In the genomic region with DNA sequence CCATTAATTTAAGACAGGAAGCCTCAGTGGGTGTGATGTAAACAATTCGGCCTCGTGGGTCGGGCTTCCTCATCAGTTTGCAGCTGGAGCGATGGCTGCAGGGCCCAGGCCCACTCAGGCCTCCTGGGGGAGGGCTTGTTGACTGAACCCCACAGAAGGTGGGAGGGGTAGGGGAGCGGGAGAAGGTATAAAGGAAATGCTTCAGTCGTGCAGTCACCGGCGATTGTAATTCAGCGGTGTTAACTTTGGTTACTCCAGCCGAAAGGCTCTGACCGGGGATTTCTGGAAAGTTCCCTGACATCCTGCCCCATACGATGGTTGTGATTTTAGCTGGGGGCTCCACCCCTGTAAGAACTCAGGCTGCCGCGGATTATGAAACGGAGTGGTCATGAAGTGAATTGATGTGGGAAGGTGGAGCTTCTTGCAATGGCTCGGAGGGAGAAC, we compare ENCODE assay signal across 8 cellular contexts.
A peak's percentile ranks its signal among the peaks of the same experiment; 100 is the strongest.
DNase-seq lines count a peak whose midpoint lies in the region; ATAC-seq and TF ChIP-seq lines count a peak whose summit lies in the region.

No MANE protein-coding gene starts in this region.

- H3K4me1 Mint-ChIP-seq in endothelial cell (ENCODE audit: unreplicated experiment), result peaks cover 54% of the 10 kb centered on the region

- 6% methylated on average over 12 to 16 of the region's 16 CpGs for WGBS in mesodermal cell (ENCODE audit: insufficient coverage in 2 of 2), 2 experiments

- peak overlapping the region; percentile 82 for H2AFZ ChIP-seq in PC-3 (ENCODE audit: low read length)

- intact Hi-C loops in PC-3 (cut with micrococcal nuclease), result loop anchor here (1.0 to 10.0 kb wide), 4 partner anchors 29 to 222 kb away; no protein-coding TSS in a partner anchor
- intact Hi-C loops in uterus (cut with DNase I; ENCODE audit: low total_unique reads), result no loop called here

- H4K20me1 ChIP-seq in PC-3 (ENCODE audit: low read length), result no peaks in the 10 kb centered on the region

- peaks cover 12% of the 10 kb centered on the region for H3K27me3 Mint-ChIP-seq in endothelial cell (ENCODE audit: unreplicated experiment)

- H3K4me1 ChIP-seq in BE2C, result peaks cover 13% of the 10 kb centered on the region
- H3K4me1 ChIP-seq in PC-3 (ENCODE audit: insufficient read depth, low read length), result peaks cover 20% of the 10 kb centered on the region
- H3K4me1 ChIP-seq in mesodermal cell (ENCODE audit: control insufficient read depth, insufficient read depth, low read length, poor library complexity, severe bottlenecking), result no peaks in the 10 kb centered on the region
- H3K4me1 ChIP-seq in uterus, result no peaks in the 10 kb centered on the region

- no peak for TF ChIP-seq POLR2A in uterus (IDR thresholded peaks at IDR 0.05)

- no peak for DNase-seq in BE2C
- peak; percentile 81 for DNase-seq in PC-3
- peak; percentile 48 for DNase-seq in endothelial cell (ENCODE audit: low spot score)
- DNase-seq in uterus, result peak; percentile 47 to 62
- DNase-seq in SIG-M5 (lab: John Stamatoyannopoulos, UW), result no peak

- H3K36me3 ChIP-seq in BE2C (no peaks in the 10 kb centered on the region), PC-3 (ENCODE audit: low read depth, low read length) (peaks cover 5% of the 10 kb centered on the region), mesodermal cell (ENCODE audit: control insufficient read depth, insufficient read depth, low read length) (no peaks in the 10 kb centered on the region), uterus (no peaks in the 10 kb centered on the region)

- peak overlapping the region; percentile 90 for H3K4me3 Mint-ChIP-seq in endothelial cell (ENCODE audit: unreplicated experiment)

- peak overlapping the region; percentile 88 for H3K4me2 ChIP-seq in PC-3 (ENCODE audit: low read length)

- H3F3A ChIP-seq in PC-3 (ENCODE audit: low read length, unreplicated experiment), result no peaks in the 10 kb centered on the region

- peaks cover 30% of the 10 kb centered on the region for H3K36me3 Mint-ChIP-seq in endothelial cell (ENCODE audit: low read depth, unreplicated experiment)

- CTCF ChIA-PET in PC-3 (lab: Charles Lee), result interaction anchor here (0.5 to 2.1 kb wide), 6 partner anchors 26 to 310 kb away, joined by 3 to 12 read pairs (median 4); no protein-coding TSS in a partner anchor

- no peak for TF ChIP-seq CTCF in BE2C (IDR thresholded peaks at IDR 0.05; ENCODE audit: low read depth, low read length)
- TF ChIP-seq CTCF in PC-3 (conservative IDR thresholded peaks at IDR 0.05; ENCODE audit: low read depth, low read length), result no peak
- no peak for TF ChIP-seq CTCF in endothelial cell (IDR thresholded peaks at IDR 0.05; ENCODE audit: unreplicated experiment)
- no peak for TF ChIP-seq CTCF in uterus (IDR thresholded peaks at IDR 0.05)

- no peaks in the 10 kb centered on the region for H3K27me3 ChIP-seq in BE2C
- no peaks in the 10 kb centered on the region for H3K27me3 ChIP-seq in PC-3 (ENCODE audit: low read length)
- no peaks in the 10 kb centered on the region for H3K27me3 ChIP-seq in uterus

- H3K4me3 ChIP-seq in BE2C (ENCODE audit: low read depth, low read length) (peak overlapping the region; percentile 60), PC-3 (ENCODE audit: low read length) (peak overlapping the region; percentile 79), mesodermal cell (ENCODE audit: extremely low read depth, insufficient read depth, low read length, poor library complexity, severe bottlenecking) (peak overlapping the region; percentile 47), uterus (peak overlapping the region; percentile 45 to 84)

- POLR2A ChIA-PET in PC-3 (lab: Charles Lee; ENCODE audit: unreplicated experiment), result no interaction called here

- 0 out of 2 replicates have a peak, but pooled peaks cover 7% of the 10 kb centered on the region for H3K79me2 ChIP-seq in PC-3 (ENCODE audit: low read length)

- ATAC-seq in PC-3 (peak; percentile 74), GM19395 (IDR thresholded peaks at IDR 0.05; ENCODE audit: unreplicated experiment) (no peak), HG03196 (IDR thresholded peaks at IDR 0.05; ENCODE audit: unreplicated experiment) (no peak)

- peak overlapping the region; percentile 93 for H3K27ac Mint-ChIP-seq in endothelial cell (ENCODE audit: unreplicated experiment)

- no peaks in the 10 kb centered on the region for H3K9me2 ChIP-seq in PC-3 (replicated peaks; ENCODE audit: low read length)

- TSS peak; percentile 80 for BruUV-seq in PC-3 (replicated peaks; lab: Mats Ljungman, UMichigan)

- peaks cover 4% of the 10 kb centered on the region; the same call in 1 of the 2 replicates for H3K9me3 ChIP-seq in BE2C
- H3K9me3 ChIP-seq in PC-3 (ENCODE audit: low read length), result peaks cover 4% of the 10 kb centered on the region; the same call in 1 of the 2 replicates
- peaks cover 4% of the 10 kb centered on the region for H3K9me3 ChIP-seq in mesodermal cell (ENCODE audit: control insufficient read depth, low read length)
- H3K9me3 ChIP-seq in uterus, result peaks cover 0 to 4% of the 10 kb centered on the region in 2 donors

- H3K9ac ChIP-seq in PC-3 (ENCODE audit: low read length), result peak overlapping the region; percentile 73

- H3K9me3 Mint-ChIP-seq in endothelial cell (ENCODE audit: unreplicated experiment), result peaks cover 3% of the 10 kb centered on the region

- H3K27ac ChIP-seq in PC-3 (ENCODE audit: low read length), result peak overlapping the region; percentile 69
- H3K27ac ChIP-seq in mesodermal cell (ENCODE audit: low read depth, low read length, severe bottlenecking), result peak overlapping the region; percentile 75
- H3K27ac ChIP-seq in uterus, result peak overlapping the region; percentile 71 to 92

Comparison
In these comparisons a context has a peak if more than half of its experiments do, and no peak if none do; other contexts are left out.
1. DNase-seq: peak in PC-3 (single experiment), endothelial cell (single experiment) and uterus (2 of 2); none in BE2C (single experiment) and SIG-M5 (single experiment).
2. Peak in every context shown above with its lines, with median percentiles within 50 percentile points of each other: H3K4me3 ChIP-seq and H3K27ac ChIP-seq.